Comparison of ENCODE assay signal across 1 cellular context in genomic region chr18:8994603-8995002, GRCh38.
A peak's percentile ranks its signal among the peaks of the same experiment; 100 is the strongest.
TF ChIP-seq lines count a peak whose summit lies in the region.

No MANE protein-coding gene starts in this region.

TF ChIP-seq in K562, 482 proteins besides CTCF, POLR2A, EP300 and RAD21 (continued from another document and continues in another):
- TF ChIP-seq BACH1 (tag; IDR thresholded peaks at IDR 0.05) (peak; percentile 51; the same call in 1 of the 2 replicates), MBD1 (CRISPR knock-in tag; IDR thresholded peaks at IDR 0.05) (no peak), ZBTB7A (IDR thresholded peaks at IDR 0.05; ENCODE audit: borderline replicate concordance, control insufficient read depth, low read depth, low read length) (no peak), ZBTB5 (IDR thresholded peaks at IDR 0.05) (no peak), E4F1 (CRISPR knock-in tag; IDR thresholded peaks at IDR 0.05; ENCODE audit: borderline replicate concordance) (no peak), ZNF431 (CRISPR knock-in tag; IDR thresholded peaks at IDR 0.05) (no peak), TARDBP (IDR thresholded peaks at IDR 0.05) (no peak; the same call in 1 of the 2 replicates), POLR2AphosphoS5 (IDR thresholded peaks at IDR 0.05; ENCODE audit: control insufficient read depth, insufficient read depth, low read depth, low read length) (no peak), NONO (IDR thresholded peaks at IDR 0.05; ENCODE audit: low read depth in 2 of 2, low read length in 1 of 2) (no peak), FOXA3 (CRISPR knock-in tag; conservative IDR thresholded peaks at IDR 0.05 in 1 of 2, IDR thresholded peaks at IDR 0.05 in 1 of 2) (peak in 1 of 2 experiments; percentile 32; a peak in 1 of 4 replicates), LCOR (CRISPR knock-in tag; IDR thresholded peaks at IDR 0.05) (no peak), ZNF609 (CRISPR knock-in tag; IDR thresholded peaks at IDR 0.05; ENCODE audit: borderline replicate concordance) (no peak), NFATC3 (IDR thresholded peaks at IDR 0.05) (no peak), MCM2 (IDR thresholded peaks at IDR 0.05; ENCODE audit: low read depth) (no peak), SIX5 (IDR thresholded peaks at IDR 0.05; ENCODE audit: borderline replicate concordance in 1 of 2, insufficient read depth in 1 of 2, low read depth in 1 of 2, low read length in 2 of 2) (no peak), TRIM24 (IDR thresholded peaks at IDR 0.05) (peak in 1 of 2 experiments; percentile 53; a peak in 2 of 4 replicates), RNF219 (CRISPR knock-in tag; IDR thresholded peaks at IDR 0.05) (no peak), PBX2 (CRISPR knock-in tag; IDR thresholded peaks at IDR 0.05; ENCODE audit: low read depth) (no peak), PBX2 (tag; conservative IDR thresholded peaks at IDR 0.05; ENCODE audit: low read depth) (no peak), MCM7 (IDR thresholded peaks at IDR 0.05) (no peak), ZBTB33 (CRISPR knock-in tag; IDR thresholded peaks at IDR 0.05) (no peak), LEF1 (IDR thresholded peaks at IDR 0.05) (no peak), CBFA2T2 (conservative IDR thresholded peaks at IDR 0.05) (no peak), HMG20A (CRISPR knock-in tag; conservative IDR thresholded peaks at IDR 0.05) (no peak), MTA1 (IDR thresholded peaks at IDR 0.05; ENCODE audit: borderline replicate concordance) (no peak), AFF4 (CRISPR knock-in tag; IDR thresholded peaks at IDR 0.05) (no peak), ZNF121 (CRISPR knock-in tag; conservative IDR thresholded peaks at IDR 0.05) (no peak), NR3C1 (CRISPR knock-in tag; IDR thresholded peaks at IDR 0.05) (no peak), SIRT6 (IDR thresholded peaks at IDR 0.05; ENCODE audit: low read depth, low read length) (no peak), THAP12 (CRISPR knock-in tag; IDR thresholded peaks at IDR 0.05) (no peak), CCAR2 (IDR thresholded peaks at IDR 0.05; ENCODE audit: low read depth, low read length) (no peak)
